ENCODE assay signal across 28 cellular contexts in the genomic region with DNA sequence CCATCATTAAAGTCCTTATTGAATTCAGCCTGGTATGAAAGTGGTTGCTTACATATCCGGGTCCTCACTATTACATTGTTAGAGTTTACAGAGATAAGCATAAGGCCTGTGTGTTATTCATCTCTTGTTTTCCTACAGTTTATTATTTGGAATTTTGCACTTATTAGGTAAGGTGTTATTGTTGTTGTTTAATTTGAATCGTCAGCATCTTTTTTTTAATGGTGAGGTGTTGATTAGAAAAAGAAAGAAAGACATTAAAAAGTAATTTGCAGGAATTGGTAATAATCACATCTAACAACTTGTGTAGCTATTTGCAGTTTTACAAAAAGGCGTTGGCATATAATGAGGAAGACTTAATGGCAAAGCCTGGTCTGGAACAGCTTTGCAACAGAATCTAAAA.
"Had no signal": no experiment of that assay in that cellular context is flagged by ENCODE, and none has a peak within 500 bp of the region (broad histone marks: within the 10 kb centered on the region; RNA-seq: fewer than 3 reads in every experiment).

No MANE protein-coding gene starts in this region.

- ATAC-seq: left colon; left lung; lower lobe of right lung; naive thymus-derived CD8-positive, alpha-beta T cell; sciatic nerve; stimulated activated naive B cell treated with anti-CD40 and anti-IgM and Interleukin-4, amounts not matched to agents 10 μg/mL and 1 μg/mL and 100 μg/mL, for 72 hours; stimulated activated naive CD8-positive, alpha-beta T cell treated with anti-CD3 and anti-CD28 coated beads, Interleukin-15, Interleukin-2, amounts not matched to agents 100 U/mL and 50 U/mL, for 24 hours had no signal

- H3K27me3 Mint-ChIP-seq: progenitor cell of endocrine pancreas; stimulated activated naive B cell treated with anti-CD40 and anti-IgM and Interleukin-4, amounts not matched to agents 10 μg/mL and 1 μg/mL and 100 μg/mL, for 72 hours had no signal

- H3K4me3 ChIP-seq: left lung, lower lobe of right lung, ovary, right atrium auricular region, skin epidermis, stomach, testis, thyroid gland, transverse colon, upper lobe of left lung, vagina had no signal

- H3K4me1 Mint-ChIP-seq: immature natural killer cell; naive thymus-derived CD8-positive, alpha-beta T cell; nephron; stimulated activated naive B cell treated with anti-CD40 and anti-IgM and Interleukin-4, amounts not matched to agents 10 μg/mL and 1 μg/mL and 100 μg/mL, for 72 hours had no signal

- FAIRE-seq: islet of Langerhans, kidney had no signal

- H3K27ac Mint-ChIP-seq: immature natural killer cell; progenitor cell of endocrine pancreas; stimulated activated naive B cell treated with anti-CD40 and anti-IgM and Interleukin-4, amounts not matched to agents 10 μg/mL and 1 μg/mL and 100 μg/mL, for 72 hours had no signal

- H3K27ac ChIP-seq: left lung, lower lobe of right lung, ovary, right atrium auricular region, stomach, testis, thyroid gland, transverse colon, upper lobe of left lung, vagina had no signal

- H3K27me3 ChIP-seq: left lung, ovary, right atrium auricular region, stomach, testis, thyroid gland, transverse colon, upper lobe of left lung, vagina had no signal

- H3K36me3 ChIP-seq: left lung, lower lobe of right lung, ovary, right atrium auricular region, stomach, thyroid gland, transverse colon, upper lobe of left lung, vagina had no signal

- H3K36me3 Mint-ChIP-seq: immature natural killer cell; stimulated activated naive B cell treated with anti-CD40 and anti-IgM and Interleukin-4, amounts not matched to agents 10 μg/mL and 1 μg/mL and 100 μg/mL, for 72 hours had no signal

- DNase-seq: hypothalamus; immature natural killer cell; kidney; left colon; left lung; lower lobe of right lung; mammary epithelial cell; mesenchymal stem cell; naive thymus-derived CD8-positive, alpha-beta T cell; ovary; stimulated activated CD4-positive, alpha-beta T cell treated with anti-CD3 and anti-CD28 coated beads, Interleukin-12 subunit alpha, Interleukin-12 subunit beta, amount 100 ng/mL, for 4 hours; stimulated activated CD4-positive, alpha-beta T cell treated with anti-CD3 and anti-CD28 coated beads, Interleukin-15, amount 100 ng/mL, for 24 hours; stimulated activated CD4-positive, alpha-beta T cell treated with anti-CD3 and anti-CD28 coated beads, Interleukin-2, amount 100 ng/mL, for 24 hours; stimulated activated CD4-positive, alpha-beta T cell treated with anti-CD3 and anti-CD28 coated beads, Interleukin-4, amount 100 ng/mL, for 1 hour; stimulated activated naive B cell treated with anti-CD40 and anti-IgM and Interleukin-4, amounts not matched to agents 10 μg/mL and 1 μg/mL and 100 μg/mL, for 72 hours; stimulated activated naive CD8-positive, alpha-beta T cell treated with anti-CD3 and anti-CD28 coated beads, Interleukin-15, Interleukin-2, amounts not matched to agents 100 U/mL and 50 U/mL, for 24 hours; stomach; testis; thyroid gland; transverse colon; upper lobe of left lung had no signal

- H3K4me3 Mint-ChIP-seq: immature natural killer cell; naive thymus-derived CD8-positive, alpha-beta T cell; nephron; stimulated activated naive B cell treated with anti-CD40 and anti-IgM and Interleukin-4, amounts not matched to agents 10 μg/mL and 1 μg/mL and 100 μg/mL, for 72 hours had no signal

- H3K4me1 ChIP-seq: left lung, lower lobe of right lung, right atrium auricular region, stomach, transverse colon, upper lobe of left lung, vagina had no signal

- H3K9me3 ChIP-seq: lower lobe of right lung, ovary, testis, thyroid gland, vagina had no signal
